9 cellular contexts compared by ENCODE assay signal in the genomic region with DNA sequence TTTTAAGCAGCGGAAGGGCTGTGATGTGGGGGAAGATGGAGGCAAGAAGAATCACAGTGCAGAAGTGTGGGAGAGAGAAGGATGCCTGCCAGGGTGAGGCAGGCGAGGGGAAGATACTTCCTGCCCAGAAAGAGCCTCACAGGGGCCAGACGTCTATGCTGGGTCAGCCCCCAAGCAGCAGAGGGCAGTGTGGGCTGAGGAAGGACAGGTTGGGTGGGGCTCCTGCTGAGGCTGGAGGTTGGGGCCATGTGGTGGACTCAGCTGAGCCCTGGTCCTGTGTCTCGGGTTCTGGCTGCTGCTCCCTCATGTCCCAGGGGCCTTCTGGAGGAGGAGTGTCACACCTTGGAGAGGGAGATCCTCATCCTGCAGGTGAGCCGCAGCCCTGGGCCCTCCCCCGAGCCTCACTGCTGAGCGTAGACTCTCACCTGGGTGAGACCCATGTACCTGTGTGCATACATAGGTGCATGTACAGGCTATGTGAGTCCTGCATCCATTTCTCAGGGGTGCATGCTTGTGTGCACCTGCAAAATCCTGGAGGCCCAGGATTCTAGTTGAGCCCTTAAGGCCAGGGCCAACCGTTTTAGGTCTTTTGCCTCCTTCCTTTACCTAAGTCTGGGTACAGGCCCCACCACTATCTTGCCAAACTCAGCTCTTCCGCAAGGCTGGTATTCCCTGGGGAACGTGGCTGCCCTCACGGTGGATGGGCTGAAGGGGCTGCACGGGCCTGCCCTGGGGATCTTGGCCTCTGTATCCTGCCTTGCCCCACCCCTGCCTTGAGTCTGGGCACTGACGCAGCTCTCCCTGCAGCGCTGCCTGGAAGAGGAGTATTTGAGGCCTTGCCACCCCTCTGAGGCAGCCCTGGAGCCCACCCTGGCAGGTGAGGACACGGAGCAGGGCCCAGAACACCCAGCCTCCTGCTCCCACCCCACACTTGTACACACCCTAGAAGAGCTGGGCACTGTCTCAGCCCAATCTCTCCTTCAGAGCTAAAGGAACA. TPM values are rescaled to one million over a fixed set of nuclear protein-coding genes. Genes with fewer than 3 reads are reported as not detected.
DNase-seq lines count a peak whose midpoint lies in the region; ATAC-seq and TF ChIP-seq lines count a peak whose summit lies in the region.
"Had no signal": no experiment of that assay in that cellular context is flagged by ENCODE, and none has a peak within 500 bp of the region (broad histone marks: within the 10 kb centered on the region; RNA-seq: fewer than 3 reads in every experiment).

No MANE protein-coding gene starts in this region.

- CTCF ChIA-PET in OCI-LY7 (lab: Charles Lee; ENCODE audit: unreplicated experiment) = no interaction called here

- no peak for TF ChIP-seq POLR2A in ovary (IDR thresholded peaks at IDR 0.05)

- no peaks in the 10 kb centered on the region for H3K79me2 ChIP-seq in OCI-LY7 (ENCODE audit: insufficient read depth, low read depth, low read length)

- BruUV-seq in OCI-LY7 (replicated peaks; lab: Mats Ljungman, UMichigan) = no TSS peak

- peak; percentile 22 for DNase-seq in AG10803 (ENCODE audit: low read depth)
- DNase-seq in GM13976 (ENCODE audit: low spot score) = peak; percentile 71
- peak; percentile 56 for DNase-seq in OCI-LY7 (ENCODE audit: low spot score)
- DNase-seq in epithelial cell of proximal tubule (ENCODE audit: low read depth) = no peak
- DNase-seq in COLO829 (ENCODE audit: low spot score) = no peak
- no peak for DNase-seq in NCI-H2196 (lab: John Stamatoyannopoulos, UW; ENCODE audit: unreplicated experiment)
- DNase-seq in ovary = no peak
- DNase-seq: stimulated activated CD4-positive, alpha-beta T cell treated with anti-CD3 and anti-CD28 coated beads, Interleukin-1b, Interleukin-23, amount 100 ng/mL, for 48 hours had no signal

- peak; percentile 39 for TF ChIP-seq CTCF in AG10803 (conservative IDR thresholded peaks at IDR 0.05; ENCODE audit: low read length)
- peak; percentile 26 for TF ChIP-seq CTCF in GM13976 (IDR thresholded peaks at IDR 0.05; ENCODE audit: borderline replicate concordance, control extremely low read depth, extremely low read depth, insufficient read depth, missing control alignments)
- peak; percentile 63 for TF ChIP-seq CTCF in OCI-LY7 (conservative IDR thresholded peaks at IDR 0.05; ENCODE audit: low read length)
- peak; percentile 39 for TF ChIP-seq CTCF in epithelial cell of proximal tubule (conservative IDR thresholded peaks at IDR 0.05; ENCODE audit: low read depth, low read length)
- TF ChIP-seq CTCF in ovary (IDR thresholded peaks at IDR 0.05) = no peak

- WGBS in ovary, 3 donors = 70 to 77% (median 74%) methylated on average over 15 of the region's 15 CpGs

- H3K27ac ChIP-seq in OCI-LY7 (ENCODE audit: low read depth, low read length, poor library complexity, severe bottlenecking) (no peak overlapping the region), ovary (no peak overlapping the region)

- no peaks in the 10 kb centered on the region for H4K20me1 ChIP-seq in OCI-LY7 (ENCODE audit: insufficient read depth, low read length)

- ATAC-seq in HG02970 (IDR thresholded peaks at IDR 0.05; ENCODE audit: low FRiP score, unreplicated experiment) = no peak

- H3K36me3 ChIP-seq in OCI-LY7 (ENCODE audit: insufficient read depth, low read length) (no peaks in the 10 kb centered on the region), ovary (no peaks in the 10 kb centered on the region)

- no peak overlapping the region for H3K4me2 ChIP-seq in OCI-LY7 (ENCODE audit: low read length)

- POLR2A ChIA-PET in OCI-LY7 (lab: Charles Lee) = no interaction called here

- H3K4me1 ChIP-seq in OCI-LY7 (ENCODE audit: insufficient read depth, low read length, poor library complexity, severe bottlenecking) (peaks cover 28% of the 10 kb centered on the region), ovary (ENCODE audit: insufficient read depth) (peaks cover 1% of the 10 kb centered on the region)

- H3K4me3 ChIP-seq in AG10803 (ENCODE audit: low read length) = no peak overlapping the region
- no peak overlapping the region for H3K4me3 ChIP-seq in OCI-LY7 (ENCODE audit: low read depth, low read length, poor library complexity, severe bottlenecking)
- H3K4me3 ChIP-seq in epithelial cell of proximal tubule (ENCODE audit: low read depth, low read length) = no peak overlapping the region
- H3K4me3 ChIP-seq in ovary = no peak overlapping the region

- no peaks in the 10 kb centered on the region for H3K27me3 ChIP-seq in ovary

- no peak for TF ChIP-seq EP300 in ovary (IDR thresholded peaks at IDR 0.05)

- H2AFZ ChIP-seq in OCI-LY7 (ENCODE audit: low read length) = no peak overlapping the region

- in situ Hi-C loops in GM13976 (cut with MboI; ENCODE audit: low sequenced_read_pairs, unreplicated experiment) = no loop called here

- H3K9me3 ChIP-seq in OCI-LY7 (ENCODE audit: low read length) (no peaks in the 10 kb centered on the region), ovary (no peaks in the 10 kb centered on the region)

- no peaks in the 10 kb centered on the region for H3K9me2 ChIP-seq in OCI-LY7 (ENCODE audit: insufficient read depth, low read length)

- intact Hi-C loops in OCI-LY7 (cut with micrococcal nuclease; ENCODE audit: unreplicated experiment) = no loop called here
- intact Hi-C loops in ovary (cut with DNase I) = loop anchor here in 1 of 4 donors (5.0 kb wide), 1 partner anchor 642 kb away; no protein-coding TSS in a partner anchor

RNA-seq across cellular contexts. Expression of a gene that starts 3.7 kb away (rescaled TPM):
- total RNA-seq in OCI-LY7 (2014; rRNA removed; shearing (Covaris generic)) = 1.9 and 8.9 TPM in 2 replicates
- total RNA-seq in OCI-LY7 (2022) (4.6 and 9.2 TPM in 2 replicates), epithelial cell of proximal tubule (6.6 and 7.3 TPM in 2 replicates), ovary (10 to 100 TPM in 1 of 7 donors, 1 to 10 TPM in 6; 2.1 to 23.3 (median 7.3) TPM)
- polyA plus RNA-seq in ovary = 1 to 10 TPM; 1.1 to 6.2 TPM

RNA-seq across cellular contexts. Expression of a gene that starts 16.1 kb away (rescaled TPM):
- total RNA-seq in OCI-LY7 (2014; rRNA removed; shearing (Covaris generic)) = 1.4 and 1.9 TPM in 2 replicates
- total RNA-seq in OCI-LY7 (2022) (0.57 and 0.65 TPM in 2 replicates), epithelial cell of proximal tubule (69.5 and 105 TPM in 2 replicates), ovary (10 to 100 TPM; 11.9 to 51.3 (median 33.9) TPM)
- polyA plus RNA-seq in ovary = 10 to 100 TPM; 14.4 to 22.1 TPM

RNA-seq across cellular contexts. Expression of a gene that starts 20.3 kb away (rescaled TPM):
- total RNA-seq in OCI-LY7 (2014; rRNA removed; shearing (Covaris generic)) = 62.0 and 97.1 TPM in 2 replicates
- total RNA-seq in OCI-LY7 (2022) = 58.9 and 68.4 TPM in 2 replicates
- total RNA-seq in epithelial cell of proximal tubule = 139 and 262 TPM in 2 replicates
- total RNA-seq in ovary = 100 to 1,000 TPM in 1 of 7 donors, 10 to 100 TPM in 6; 46.1 to 108 (median 66.9) TPM
- 10 to 100 TPM; 74.4 to 76.1 TPM for polyA plus RNA-seq in ovary

RNA-seq across cellular contexts. Expression of a gene that starts 25.3 kb away (rescaled TPM):
- total RNA-seq in OCI-LY7 (2014; rRNA removed; shearing (Covaris generic)) = 42.1 and 45.6 TPM in 2 replicates
- 21.6 and 28.6 TPM in 2 replicates for total RNA-seq in OCI-LY7 (2022)
- 29.5 and 48.5 TPM in 2 replicates for total RNA-seq in epithelial cell of proximal tubule
- total RNA-seq in ovary = 10 to 100 TPM in 6 of 7 donors, 1 to 10 TPM in 1; 7.2 to 27.0 (median 16.2) TPM
- polyA plus RNA-seq in ovary = 10 to 100 TPM in 1 of 2 donors, 1 to 10 TPM in 1; 8.5 to 12.7 TPM

RNA-seq across cellular contexts. Expression of a gene that starts 36.2 kb away (rescaled TPM):
- 7.0 and 8.2 TPM in 2 replicates for total RNA-seq in OCI-LY7 (2014; rRNA removed; shearing (Covaris generic))
- 21.8 and 22.4 TPM in 2 replicates for total RNA-seq in OCI-LY7 (2022)
- total RNA-seq in epithelial cell of proximal tubule = 1.3 and 4.1 TPM in 2 replicates
- total RNA-seq in ovary = 10 to 100 TPM in 1 of 7 donors, 1 to 10 TPM in 6; 1.1 to 74.1 (median 4.6) TPM
- 10 to 100 TPM in 1 of 2 donors, 1 to 10 TPM in 1; 2.1 to 14.1 TPM for polyA plus RNA-seq in ovary

Comparison
In these comparisons a context has a peak if more than half of its experiments do, and no peak if none do; other contexts are left out.
1. DNase-seq: peak in AG10803 (single experiment), GM13976 (single experiment) and OCI-LY7 (single experiment); none in epithelial cell of proximal tubule (single experiment), COLO829 (single experiment), NCI-H2196 (single experiment) and ovary (0 of 5).
2. CTCF ChIP-seq: peak in AG10803 (single experiment), GM13976 (single experiment), OCI-LY7 (single experiment) and epithelial cell of proximal tubule (single experiment); none in ovary (0 of 3).
3. RNA of a gene that starts 16.1 kb away (total RNA-seq): 69.5 to 105 TPM in epithelial cell of proximal tubule and 11.9 to 51.3 TPM in ovary; 0.57 to 1.9 TPM in OCI-LY7; every median in the first group is over 4 times any median in the second.